In genomic region chr2:29000954-29001353, GRCh38 we compare ENCODE assay signal across 13 cellular contexts. TPM values are rescaled to one million over a fixed set of nuclear protein-coding genes. Genes with fewer than 3 reads are reported as not detected.
DNase-seq lines count a peak whose midpoint lies in the region; ATAC-seq and TF ChIP-seq lines count a peak whose summit lies in the region.
"Had no signal": no experiment of that assay in that cellular context is flagged by ENCODE, and none has a peak within 500 bp of the region (broad histone marks: within the 10 kb centered on the region; RNA-seq: fewer than 3 reads in every experiment).

No MANE protein-coding gene starts in this region.

- H3K27ac Mint-ChIP-seq in CD14-positive monocyte (peak overlapping the region in 5 of 7 donors; percentile 80 to 96 (median 92)), naive B cell (peak overlapping the region in 4 of 6 donors; percentile 54 to 97 (median 81))
- H3K27ac Mint-ChIP-seq in CD8-positive, alpha-beta memory T cell: peak overlapping the region; percentile 66 to 99 (median 97)

- H3K36me3 ChIP-seq in CD8-positive, alpha-beta memory T cell (ENCODE audit: insufficient read depth, low read length): no peaks in the 10 kb centered on the region
- H3K36me3 ChIP-seq: brain microvascular endothelial cell, left ventricle myocardium inferior had no signal

- no peak for TF ChIP-seq CTCF in CD14-positive monocyte (IDR thresholded peaks at IDR 0.05)

- H3K4me1 Mint-ChIP-seq in CD14-positive monocyte: peaks cover 19% of the 10 kb centered on the region
- H3K4me1 Mint-ChIP-seq in CD8-positive, alpha-beta memory T cell: peaks cover 33 to 37% (median 34%) of the 10 kb centered on the region in 3 donors
- H3K4me1 Mint-ChIP-seq in naive B cell: peaks cover 4 to 19% (median 12%) of the 10 kb centered on the region in 3 donors

- ATAC-seq in naive B cell (ENCODE audit: low read depth in 2 of 2) (peak in 1 of 2 donors; percentile 4), HG02938 (IDR thresholded peaks at IDR 0.05; ENCODE audit: unreplicated experiment) (no peak)

- H3K4me3 Mint-ChIP-seq in CD14-positive monocyte (peak overlapping the region in 1 of 2 donors; percentile 58), naive B cell (no peak overlapping the region)
- H3K4me3 Mint-ChIP-seq in CD8-positive, alpha-beta memory T cell: peak overlapping the region in 4 of 7 donors; percentile 1 to 60 (median 46)

- no peaks in the 10 kb centered on the region for H3K9me3 ChIP-seq in CD8-positive, alpha-beta memory T cell (ENCODE audit: low read length)
- H3K9me3 ChIP-seq: left ventricle myocardium inferior, testis had no signal

- intact Hi-C loops in CD14-positive monocyte (cut with micrococcal nuclease): no loop called here

- CTCF ChIA-PET in CD8-positive, alpha-beta memory T cell (lab: Charles Lee): interaction anchor here (0.9 to 4.6 kb wide), 2 partner anchors 12 to 42 kb away, joined by 4 to 45 read pairs; no protein-coding TSS in a partner anchor

- H3K36me3 Mint-ChIP-seq in CD14-positive monocyte (no peaks in the 10 kb centered on the region), naive B cell (no peaks in the 10 kb centered on the region)
- H3K36me3 Mint-ChIP-seq in CD8-positive, alpha-beta memory T cell: no peaks in the 10 kb centered on the region

- DNase-seq in CD14-positive monocyte (ENCODE audit: low spot score) (no peak), MV-4-11 (lab: John Stamatoyannopoulos, UW) (peak; percentile 37), naive B cell (no peak), D341Med (ENCODE audit: low spot score) (no peak), SKM-1 (lab: John Stamatoyannopoulos, UW; ENCODE audit: unreplicated experiment) (no peak)
- DNase-seq in CD8-positive, alpha-beta memory T cell: peak in 2 of 5 donors; percentile 11 to 23
- DNase-seq: brain microvascular endothelial cell, HCEC 1CT, NCI-H2029 treated with DMSO at 0.1 percent for 48 hours, NCI-H524 had no signal

- peak overlapping the region; percentile 31 for H3K27ac ChIP-seq in CD8-positive, alpha-beta memory T cell (ENCODE audit: low read depth, low read length)
- H3K27ac ChIP-seq: brain microvascular endothelial cell, left ventricle myocardium inferior, testis had no signal

- H3K27me3 ChIP-seq in CD8-positive, alpha-beta memory T cell (ENCODE audit: insufficient read depth, low read length, poor library complexity, severe bottlenecking): no peaks in the 10 kb centered on the region
- H3K27me3 ChIP-seq: brain microvascular endothelial cell, testis had no signal

- POLR2A ChIA-PET in CD8-positive, alpha-beta memory T cell (lab: Charles Lee): interaction anchor here (0.6 to 3.4 kb wide), 3 partner anchors 10 to 152 kb away, joined by 3 to 36 read pairs (median 5); no protein-coding TSS in a partner anchor

- H3K27me3 Mint-ChIP-seq in CD14-positive monocyte (ENCODE audit: low read depth in 3 of 3) (peaks cover 0 to 4% (median 2%) of the 10 kb centered on the region in 3 donors), naive B cell (peaks cover 0 to 8% (median 7%) of the 10 kb centered on the region in 3 donors)
- H3K27me3 Mint-ChIP-seq in CD8-positive, alpha-beta memory T cell: peaks cover 0 to 2% of the 10 kb centered on the region in 2 donors

- H3K4me1 ChIP-seq in CD8-positive, alpha-beta memory T cell (ENCODE audit: insufficient read depth, low read length): peaks cover 31% of the 10 kb centered on the region
- H3K4me1 ChIP-seq: left ventricle myocardium inferior, testis had no signal

- H3K4me3 ChIP-seq in CD8-positive, alpha-beta memory T cell (ENCODE audit: low read length): peak overlapping the region; percentile 5
- H3K4me3 ChIP-seq: left ventricle myocardium inferior, testis had no signal

- H3K9me3 Mint-ChIP-seq in CD14-positive monocyte (peaks cover 0 to 1% (median 0%) of the 10 kb centered on the region in 7 donors), naive B cell (peaks cover 0 to 5% (median 0%) of the 10 kb centered on the region in 7 donors)
- H3K9me3 Mint-ChIP-seq in CD8-positive, alpha-beta memory T cell: no peaks in the 10 kb centered on the region

RNA-seq across cellular contexts. Expression of gene TOGARAM2, which starts 19.9 kb away (rescaled TPM):
- polyA plus RNA-seq in CD14-positive monocyte (under 1 TPM in 1 of 2 donors, not detected in 1; 0.23 TPM), naive B cell (ENCODE audit: low read depth in 6 of 6) (under 1 TPM in 1 of 6 donors, not detected in 5; 0.14 TPM)
- total RNA-seq in CD8-positive, alpha-beta memory T cell: 1 to 10 TPM; 5.0 to 5.2 TPM
- 2.5 TPM for polyA plus RNA-seq in CD8-positive, alpha-beta memory T cell

Comparison
In these comparisons a context has a peak if more than half of its experiments do, and no peak if none do; other contexts are left out.
1. H3K4me3 Mint-ChIP-seq: peak in CD8-positive, alpha-beta memory T cell (4 of 7); none in naive B cell (0 of 8).
2. Peak in every context shown above with its lines, with median percentiles within 50 percentile points of each other: H3K27ac Mint-ChIP-seq.